In genomic region chr18:46182633-46183401, GRCh38 we compare ENCODE assay signal across 12 cellular contexts.
DNase-seq lines count a peak whose midpoint lies in the region; ATAC-seq and TF ChIP-seq lines count a peak whose summit lies in the region.
"Had no signal": no experiment of that assay in that cellular context is flagged by ENCODE, and none has a peak within 500 bp of the region (broad histone marks: within the 10 kb centered on the region; RNA-seq: fewer than 3 reads in every experiment).

No MANE protein-coding gene starts in this region.

- H3K27me3 Mint-ChIP-seq in activated naive CD4-positive, alpha-beta T cell treated with anti-CD3 and anti-CD28 coated beads for 36 hours (ENCODE audit: low read depth), result no peaks in the 10 kb centered on the region

- H3K9me3 Mint-ChIP-seq in activated naive CD4-positive, alpha-beta T cell treated with anti-CD3 and anti-CD28 coated beads for 36 hours, result no peaks in the 10 kb centered on the region

- no peak for ATAC-seq in HG02870 (IDR thresholded peaks at IDR 0.05; ENCODE audit: unreplicated experiment)

- peak overlapping the region in 2 of 3 donors; percentile 20 to 45 for H3K9ac ChIP-seq in skeletal muscle tissue (ENCODE audit: low read depth in 1 of 3, low read length in 3 of 3)

- POLR2A ChIA-PET in PC-9 (lab: Charles Lee; ENCODE audit: unreplicated experiment), result interaction anchor here (0.6 to 0.7 kb wide), 3 partner anchors 8 to 140 kb away, joined by 3 to 31 read pairs (median 4); no protein-coding TSS in a partner anchor

- H3K27me3 ChIP-seq in PC-9 (ENCODE audit: insufficient read depth, low read depth) (no peaks in the 10 kb centered on the region), skeletal muscle tissue (ENCODE audit: control insufficient read depth in 3 of 3, insufficient read depth in 3 of 3, low read length in 3 of 3) (no peaks in the 10 kb centered on the region)
- H3K27me3 ChIP-seq: spleen had no signal

- H3K27ac ChIP-seq in PC-9 (peak overlapping the region; percentile 47; the same call in 1 of the 2 replicates), skeletal muscle tissue (ENCODE audit: low read depth, low read length) (peak overlapping the region; percentile 48)

- BruUV-seq in PC-9 (replicated peaks; lab: Mats Ljungman, UMichigan), result no TSS peak

- H3K4me1 Mint-ChIP-seq in activated naive CD4-positive, alpha-beta T cell treated with anti-CD3 and anti-CD28 coated beads for 36 hours (ENCODE audit: low read depth), result peaks cover 60% of the 10 kb centered on the region

- CTCF ChIA-PET in activated naive CD4-positive, alpha-beta T cell treated with anti-CD3 and anti-CD28 coated beads for 36 hours (lab: Charles Lee), result interaction anchor here (1.4 to 5.2 kb wide), 3 partner anchors 9 to 37 kb away, joined by 3 to 30 read pairs (median 4); a partner anchor contains a TSS
- CTCF ChIA-PET in PC-9 (lab: Charles Lee), result interaction anchor here (0.9 kb wide), 1 partner anchor 9 kb away, joined by 3 read pairs; a partner anchor contains a TSS

- H2AFZ ChIP-seq in PC-9, result no peak overlapping the region

- peaks cover 9% of the 10 kb centered on the region; the same call in 1 of the 2 replicates for H3F3A ChIP-seq in PC-9 (ENCODE audit: insufficient read depth, low read depth)

- intact Hi-C loops in activated naive CD4-positive, alpha-beta T cell treated with anti-CD3 and anti-CD28 coated beads for 36 hours (cut with micrococcal nuclease), result no loop called here
- intact Hi-C loops in PC-9 (cut with micrococcal nuclease; ENCODE audit: unreplicated experiment), result no loop called here

- H3K4me3 Mint-ChIP-seq in activated naive CD4-positive, alpha-beta T cell treated with anti-CD3 and anti-CD28 coated beads for 36 hours, result no peak overlapping the region

- peaks cover 98% of the 10 kb centered on the region for H3K79me2 ChIP-seq in PC-9 (ENCODE audit: low read depth)

- H3K36me3 ChIP-seq in PC-9 (ENCODE audit: low read depth) (no peaks in the 10 kb centered on the region), skeletal muscle tissue (ENCODE audit: control insufficient read depth in 3 of 3, insufficient read depth in 3 of 3, low read length in 3 of 3) (no peaks in the 10 kb centered on the region)

- TF ChIP-seq CTCF in PC-9 (conservative IDR thresholded peaks at IDR 0.05), result no peak
- TF ChIP-seq CTCF in fibroblast of the aortic adventitia (IDR thresholded peaks at IDR 0.05; ENCODE audit: insufficient read depth, low read length), result no peak

- H3K27ac Mint-ChIP-seq in activated naive CD4-positive, alpha-beta T cell treated with anti-CD3 and anti-CD28 coated beads for 36 hours, result peak overlapping the region; percentile 1

- H3K9me3 ChIP-seq in PC-9 (ENCODE audit: insufficient read depth, low read depth), result no peaks in the 10 kb centered on the region
- H3K9me3 ChIP-seq in skeletal muscle tissue (ENCODE audit: control insufficient read depth in 3 of 3, low read length in 3 of 3), result no peaks in the 10 kb centered on the region
- H3K9me3 ChIP-seq: spleen had no signal

- no peaks in the 10 kb centered on the region for H3K9me2 ChIP-seq in PC-9 (ENCODE audit: insufficient read depth)

- H3K4me3 ChIP-seq in PC-9, result no peak overlapping the region
- H3K4me3 ChIP-seq in fibroblast of the aortic adventitia (ENCODE audit: low read depth, low read length), result no peak overlapping the region
- H3K4me3 ChIP-seq in skeletal muscle tissue (ENCODE audit: low read length in 3 of 3), result no peak overlapping the region
- H3K4me3 ChIP-seq: spleen had no signal

- peaks cover 20% of the 10 kb centered on the region for H3K4me1 ChIP-seq in PC-9 (replicated peaks; ENCODE audit: insufficient read depth)
- peaks cover 15 to 26% (median 18%) of the 10 kb centered on the region in 3 donors for H3K4me1 ChIP-seq in skeletal muscle tissue (ENCODE audit: control insufficient read depth in 3 of 3, insufficient read depth in 3 of 3, low read length in 3 of 3)

- H4K20me1 ChIP-seq in PC-9 (ENCODE audit: insufficient read depth), result peaks cover 43% of the 10 kb centered on the region

- peak overlapping the region; percentile 49 for H3K4me2 ChIP-seq in PC-9

- DNase-seq in activated naive CD4-positive, alpha-beta T cell treated with anti-CD3 and anti-CD28 coated beads for 36 hours, result no peak
- DNase-seq in activated naive CD4-positive, alpha-beta T cell treated with Interleukin-2 at 50 U/mL for 16 hours, result no peak
- peak in 1 of 2 experiments; percentile 39 for DNase-seq in PC-9
- peak; percentile 65 for DNase-seq in fibroblast of the aortic adventitia (ENCODE audit: low read depth)
- DNase-seq in Ammon's horn (ENCODE audit: low spot score), result no peak
- DNase-seq in hepatic stellate cell (ENCODE audit: low spot score), result no peak
- DNase-seq: erythroblast, NCI-H1436, spleen, T-helper 9 cell had no signal

- peaks cover 3% of the 10 kb centered on the region for H3K36me3 Mint-ChIP-seq in activated naive CD4-positive, alpha-beta T cell treated with anti-CD3 and anti-CD28 coated beads for 36 hours (ENCODE audit: low read depth)
